In genomic region chr5:14922456-14922855, GRCh38 we compare ENCODE assay signal across 18 cellular contexts. TPM values are rescaled to one million over a fixed set of nuclear protein-coding genes. Genes with fewer than 3 reads are reported as not detected.
A peak's percentile ranks its signal among the peaks of the same experiment; 100 is the strongest.
DNase-seq lines count a peak whose midpoint lies in the region; ATAC-seq and TF ChIP-seq lines count a peak whose summit lies in the region.
"Had no signal": no experiment of that assay in that cellular context is flagged by ENCODE, and none has a peak within 500 bp of the region (broad histone marks: within the 10 kb centered on the region; RNA-seq: fewer than 3 reads in every experiment).

No MANE protein-coding gene starts in this region.

- H3K9me3 Mint-ChIP-seq in activated CD4-positive, alpha-beta T cell treated with anti-CD3 and anti-CD28 coated beads, Interleukin-2, amount 10 ng/mL, durations not matched to agents 24 days and 14 days: no peaks in the 10 kb centered on the region
- H3K9me3 Mint-ChIP-seq in GM23338: no peaks in the 10 kb centered on the region
- H3K9me3 Mint-ChIP-seq: CD4-positive, alpha-beta T cell had no signal

- H2BK12ac ChIP-seq in mesenchymal stem cell (ENCODE audit: low read length in 2 of 2): no peak overlapping the region

- H3K14ac ChIP-seq in mesenchymal stem cell (ENCODE audit: low read length in 2 of 2): no peak overlapping the region

- no peak overlapping the region for H3K4me3 ChIP-seq in GM23338
- no peak overlapping the region for H3K4me3 ChIP-seq in mesenchymal stem cell (ENCODE audit: insufficient read depth in 1 of 2, low read depth in 1 of 2, low read length in 2 of 2)
- H3K4me3 ChIP-seq: GM12878 had no signal

- no peaks in the 10 kb centered on the region for H3K36me3 ChIP-seq in GM23338 (ENCODE audit: insufficient read depth)
- H3K36me3 ChIP-seq in mesenchymal stem cell (ENCODE audit: control insufficient read depth in 1 of 2, insufficient read depth in 2 of 2, low read depth in 1 of 2, low read length in 2 of 2): no peaks in the 10 kb centered on the region

- H3K4me2 ChIP-seq in GM23338: no peak overlapping the region
- H3K4me2 ChIP-seq in mesenchymal stem cell (ENCODE audit: low read length, poor library complexity, severe bottlenecking): no peak overlapping the region

- H3K27ac ChIP-seq in GM23338 (ENCODE audit: low read depth) (no peak overlapping the region), mesenchymal stem cell (ENCODE audit: low read length, poor library complexity, severe bottlenecking) (no peak overlapping the region)

- H2BK5ac ChIP-seq in mesenchymal stem cell (ENCODE audit: low read depth, low read length, poor library complexity, severe bottlenecking): no peak overlapping the region

- H4K8ac ChIP-seq in mesenchymal stem cell (ENCODE audit: low read length): peak overlapping the region; percentile 32

- H2AFZ ChIP-seq in GM23338 (0 out of 2 replicates have a peak overlapping the region, but pooled peaks have one; percentile 47), mesenchymal stem cell (ENCODE audit: low read depth, low read length) (no peak overlapping the region)

- no peak for DNase-seq in activated CD4-positive, alpha-beta T cell treated with anti-CD3 and anti-CD28 coated beads, Interleukin-2, amount 10 ng/mL, durations not matched to agents 24 days and 14 days
- no peak for DNase-seq in activated CD4-positive, alpha-beta T cell treated with anti-CD3 and anti-CD28 coated beads for 4 hours
- DNase-seq in GM23338 (ENCODE audit: low spot score): no peak
- DNase-seq in NCI-H748 (lab: John Stamatoyannopoulos, UW; ENCODE audit: unreplicated experiment): peak; percentile 93
- DNase-seq in mesenchymal stem cell: no peak
- DNase-seq in NCI-H524 (lab: John Stamatoyannopoulos, UW): no peak
- DNase-seq in stimulated activated CD8-positive, alpha-beta memory T cell treated with anti-CD3 and anti-CD28 coated beads, Interleukin-4, amount 100 ng/mL, for 48 hours: no peak
- no peak for DNase-seq in C1 segment of cervical spinal cord (lab: John Stamatoyannopoulos, UW)
- DNase-seq: CD4-positive, alpha-beta T cell; DMS79; HCEC 1CT; Karpas-422; NCI-H1417; NCI-H446; NK-92 treated with Interleukin-12 subunit alpha and Interleukin-12 subunit beta, amount 100 ng/mL, for 24 hours; OCI-M1; RPMI8226 had no signal

- H3F3A ChIP-seq in GM23338 (replicated peaks; ENCODE audit: low read depth): no peaks in the 10 kb centered on the region

- ATAC-seq in GM23338: peak; percentile 47; the same call in 2 of the 3 replicates
- ATAC-seq: GM12878 had no signal

- no peaks in the 10 kb centered on the region for H3K27me3 ChIP-seq in GM23338 (ENCODE audit: insufficient read depth)
- H3K27me3 ChIP-seq in mesenchymal stem cell (ENCODE audit: control insufficient read depth in 1 of 2, insufficient read depth in 1 of 2, low read length in 2 of 2): no peaks in the 10 kb centered on the region

- H2BK15ac ChIP-seq in mesenchymal stem cell (ENCODE audit: low read depth, poor library complexity, severe bottlenecking): no peak overlapping the region

- H2BK120ac ChIP-seq in mesenchymal stem cell (ENCODE audit: low read depth, low read length): no peak overlapping the region

- no peak overlapping the region for H3K4me3 Mint-ChIP-seq in activated CD4-positive, alpha-beta T cell treated with anti-CD3 and anti-CD28 coated beads, Interleukin-2, amount 10 ng/mL, durations not matched to agents 24 days and 14 days
- no peak overlapping the region for H3K4me3 Mint-ChIP-seq in GM23338
- H3K4me3 Mint-ChIP-seq: CD4-positive, alpha-beta T cell had no signal

- intact Hi-C loops in activated CD4-positive, alpha-beta T cell treated with anti-CD3 and anti-CD28 coated beads, Interleukin-2, amount 10 ng/mL, durations not matched to agents 24 days and 14 days (cut with micrococcal nuclease): loop anchor here (10.0 kb wide), 1 partner anchor 508 kb away; no protein-coding TSS in a partner anchor

- TF ChIP-seq CTCF in GM23338 (conservative IDR thresholded peaks at IDR 0.05; ENCODE audit: low read depth in 2 of 2): no peak

- no peaks in the 10 kb centered on the region for H3K4me1 ChIP-seq in GM23338 (ENCODE audit: insufficient read depth)
- peaks cover 7% of the 10 kb centered on the region for H3K4me1 ChIP-seq in mesenchymal stem cell (ENCODE audit: control insufficient read depth, insufficient read depth, low read depth, low read length)

- H3K79me1 ChIP-seq in mesenchymal stem cell (replicated peaks; ENCODE audit: low read length, poor library complexity, severe bottlenecking): no peaks in the 10 kb centered on the region

- H3K27ac Mint-ChIP-seq in activated CD4-positive, alpha-beta T cell treated with anti-CD3 and anti-CD28 coated beads, Interleukin-2, amount 10 ng/mL, durations not matched to agents 24 days and 14 days: peak overlapping the region; percentile 9
- H3K27ac Mint-ChIP-seq in GM23338: no peak overlapping the region
- H3K27ac Mint-ChIP-seq: CD4-positive, alpha-beta T cell had no signal

- peak overlapping the region; percentile 44 for H4K91ac ChIP-seq in mesenchymal stem cell (ENCODE audit: low read length)

- 94% methylated on average over 9 of the region's 9 CpGs for WGBS in mesenchymal stem cell

- no peaks in the 10 kb centered on the region for H3K79me2 ChIP-seq in GM23338 (replicated peaks; ENCODE audit: insufficient read depth)

- no peaks in the 10 kb centered on the region for H3K9me2 ChIP-seq in GM23338 (ENCODE audit: insufficient read depth)

- H3K23ac ChIP-seq in mesenchymal stem cell (ENCODE audit: low read length in 2 of 2): no peak overlapping the region

- peaks cover 53% of the 10 kb centered on the region for H3K4me1 Mint-ChIP-seq in activated CD4-positive, alpha-beta T cell treated with anti-CD3 and anti-CD28 coated beads, Interleukin-2, amount 10 ng/mL, durations not matched to agents 24 days and 14 days
- peaks cover 4% of the 10 kb centered on the region; the same call in 2 of the 3 replicates for H3K4me1 Mint-ChIP-seq in GM23338

- no peaks in the 10 kb centered on the region for H4K20me1 ChIP-seq in GM23338 (replicated peaks; ENCODE audit: insufficient read depth)

- H3K4ac ChIP-seq in mesenchymal stem cell (ENCODE audit: low read depth in 1 of 2, low read length in 2 of 2): no peak overlapping the region

- H3K18ac ChIP-seq in mesenchymal stem cell (ENCODE audit: low read depth in 1 of 2, low read length in 2 of 2): no peak overlapping the region

- H3K9ac ChIP-seq in mesenchymal stem cell (ENCODE audit: low read length): no peak overlapping the region

- H2AK5ac ChIP-seq in mesenchymal stem cell (ENCODE audit: low read length, severe bottlenecking): no peak overlapping the region

- H3K9me3 ChIP-seq in mesenchymal stem cell (ENCODE audit: control insufficient read depth, low read length): no peaks in the 10 kb centered on the region

- no peaks in the 10 kb centered on the region for H3K36me3 Mint-ChIP-seq in activated CD4-positive, alpha-beta T cell treated with anti-CD3 and anti-CD28 coated beads, Interleukin-2, amount 10 ng/mL, durations not matched to agents 24 days and 14 days (ENCODE audit: low read depth)
- H3K36me3 Mint-ChIP-seq in GM23338 (ENCODE audit: low read depth): no peaks in the 10 kb centered on the region

- no peaks in the 10 kb centered on the region for H3K27me3 Mint-ChIP-seq in activated CD4-positive, alpha-beta T cell treated with anti-CD3 and anti-CD28 coated beads, Interleukin-2, amount 10 ng/mL, durations not matched to agents 24 days and 14 days
- H3K27me3 Mint-ChIP-seq in GM23338 (ENCODE audit: insufficient read depth, low read depth, poor library complexity): peaks cover 3% of the 10 kb centered on the region
- H3K27me3 Mint-ChIP-seq: CD4-positive, alpha-beta T cell had no signal

TF ChIP-seq in GM23338, 12 proteins besides CTCF, POLR2A, EP300 and RAD21 (continues in another document):
- no peak for TF ChIP-seq EZH2 (IDR thresholded peaks at IDR 0.05; ENCODE audit: low read depth, unreplicated experiment)

RNA-seq across cellular contexts. Expression of gene ANKH, which starts 50.9 kb away (rescaled TPM):
- 41.6 and 46.7 TPM in 2 replicates for total RNA-seq in activated CD4-positive, alpha-beta T cell treated with anti-CD3 and anti-CD28 coated beads, Interleukin-2, amount 10 ng/mL, durations not matched to agents 24 days and 14 days
- 3.7 and 6.1 TPM in 2 replicates for total RNA-seq in GM23338 (2014; rRNA removed; shearing (Covaris generic))
- polyA plus RNA-seq in GM23338 (2016; fragmentation: Nextera tagmentation; extraction: Ambion mirVana): 5.0 TPM in 2 replicates
- 4.8 TPM for polyA plus RNA-seq in mesenchymal stem cell (2013, experiment 1 of 2)
- 5.1 TPM for polyA plus RNA-seq in mesenchymal stem cell (2013, experiment 2 of 2)
